1 cellular context compared by ENCODE assay signal in genomic region chr7:135197906-135198655, GRCh38.
TF ChIP-seq lines count a peak whose summit lies in the region.

No MANE protein-coding gene starts in this region.

TF ChIP-seq in HEK293, 187 proteins besides CTCF, POLR2A, EP300 and RAD21:
- TF ChIP-seq ZNF48 (tag by site-specific recombination; IDR thresholded peaks at IDR 0.05) (no peak), ZNF558 (tag by site-specific recombination; IDR thresholded peaks at IDR 0.05) (no peak), ZNF280C (tag by site-specific recombination; IDR thresholded peaks at IDR 0.05) (no peak), GLIS1 (tag by site-specific recombination; IDR thresholded peaks at IDR 0.05) (peak; percentile 78), ZNF175 (tag by site-specific recombination; IDR thresholded peaks at IDR 0.05) (no peak), SCRT1 (tag by site-specific recombination; IDR thresholded peaks at IDR 0.05; ENCODE audit: borderline replicate concordance) (no peak)
